27 cellular contexts compared by ENCODE assay signal in genomic region chr12:88763536-88764100, GRCh38.
DNase-seq lines count a peak whose midpoint lies in the region; ATAC-seq and TF ChIP-seq lines count a peak whose summit lies in the region.
"Had no signal": no experiment of that assay in that cellular context is flagged by ENCODE, and none has a peak within 500 bp of the region (broad histone marks: within the 10 kb centered on the region; RNA-seq: fewer than 3 reads in every experiment).

No MANE protein-coding gene starts in this region.

- BruUV-seq in mammary epithelial cell (replicated peaks; lab: Mats Ljungman, UMichigan) = no TSS peak

- H4K20me1 ChIP-seq in mammary epithelial cell (ENCODE audit: insufficient read depth, low read length) = no peaks in the 10 kb centered on the region

- in situ Hi-C loops in mammary epithelial cell (cut with MboI; ENCODE audit: low sequenced_read_pairs in 2 of 2) = no loop called here

- H3K4me1 ChIP-seq in mammary epithelial cell (ENCODE audit: insufficient read depth, low read length) (peaks cover 11% of the 10 kb centered on the region), breast epithelium (peaks cover 0 to 4% of the 10 kb centered on the region in 2 donors), vagina (no peaks in the 10 kb centered on the region)
- H3K4me1 ChIP-seq: left ventricle myocardium inferior had no signal

- DNase-seq in mammary epithelial cell (peak; percentile 54), breast epithelium (ENCODE audit: low spot score in 2 of 2) (no peak), RPMI7951 (ENCODE audit: low read depth) (peak; percentile 33), fibroblast of mammary gland (ENCODE audit: low read depth) (peak; percentile 8), left colon (no peak), vagina (ENCODE audit: extremely low spot score in 2 of 2) (no peak)
- DNase-seq in effector CD8-positive, alpha-beta T cell (lab: John Stamatoyannopoulos, UW) = no peak
- no peak for DNase-seq in activated CD4-positive, CD25-positive, alpha-beta regulatory T cell (lab: John Stamatoyannopoulos, UW)
- DNase-seq: 8988T; activated CD4-positive, alpha-beta T cell treated with anti-CD3 and anti-CD28 coated beads, Interleukin-2, amount 50 U/mL, for 1 hour; activated naive CD4-positive, alpha-beta T cell treated with Interleukin-2 at 50 U/mL for 16 hours; activated T-cell treated with anti-CD3 and anti-CD28 coated beads, Interleukin-2, amount 50 U/mL, for 48 hours; AML-193; brain microvascular endothelial cell; CD4-positive, alpha-beta T cell; effector CD4-positive, alpha-beta T cell; hypothalamus; immature natural killer cell; left ventricle myocardium inferior; naive thymus-derived CD4-positive, alpha-beta T cell; NCI-H1105 treated with DMSO at 0.1 percent for 48 hours; NCI-H2029 treated with DMSO at 0.1 percent for 48 hours; NCI-H345; sigmoid colon had no signal

- H3K79me2 ChIP-seq in mammary epithelial cell (ENCODE audit: insufficient read depth, low read length) = no peaks in the 10 kb centered on the region

- H3K9me3 ChIP-seq in mammary epithelial cell (replicated peaks; ENCODE audit: insufficient read depth, low read length) (no peaks in the 10 kb centered on the region), breast epithelium (no peaks in the 10 kb centered on the region), vagina (no peaks in the 10 kb centered on the region)
- H3K9me3 ChIP-seq: left ventricle myocardium inferior, sigmoid colon, thoracic aorta had no signal

- dilution Hi-C loops in mammary epithelial cell (cut with HindIII; ENCODE audit: low sequenced_read_pairs) = no loop called here

- H3K36me3 ChIP-seq in mammary epithelial cell (ENCODE audit: insufficient read depth, low read length) = no peaks in the 10 kb centered on the region
- no peaks in the 10 kb centered on the region for H3K36me3 ChIP-seq in breast epithelium
- H3K36me3 ChIP-seq in vagina = no peaks in the 10 kb centered on the region
- H3K36me3 ChIP-seq: brain microvascular endothelial cell, left ventricle myocardium inferior, sigmoid colon, thoracic aorta had no signal

- 0% methylated on average over 1 of the region's 1 CpG for WGBS in mammary epithelial cell (ENCODE audit: low coverage, missing lambda C conversion rate)

- intact Hi-C loops in mammary epithelial cell (cut with micrococcal nuclease) = no loop called here
- intact Hi-C loops in breast epithelium (cut with DNase I; ENCODE audit: low total_unique reads) = loop anchor here (2.0 kb wide), 1 partner anchor 35 kb away; no protein-coding TSS in a partner anchor
- intact Hi-C loops in left colon (cut with DNase I, micrococcal nuclease) = no loop called here
- intact Hi-C loops in vagina (cut with DNase I) = no loop called here

- no peak for ATAC-seq in left colon
- ATAC-seq: K562; naive thymus-derived CD4-positive, alpha-beta T cell; Right ventricle myocardium inferior had no signal

- H3K27me3 ChIP-seq in mammary epithelial cell (ENCODE audit: insufficient read depth, low read length) = no peaks in the 10 kb centered on the region
- no peaks in the 10 kb centered on the region for H3K27me3 ChIP-seq in breast epithelium
- H3K27me3 ChIP-seq in vagina = no peaks in the 10 kb centered on the region
- H3K27me3 ChIP-seq: brain microvascular endothelial cell, sigmoid colon had no signal

- H3K4me2 ChIP-seq in mammary epithelial cell (ENCODE audit: insufficient read depth, low read depth, low read length) = no peak overlapping the region

- H2AFZ ChIP-seq in mammary epithelial cell (ENCODE audit: low read depth, low read length) = peak overlapping the region; percentile 60

- H3K27ac ChIP-seq in mammary epithelial cell (ENCODE audit: insufficient read depth, low read depth, low read length) (no peak overlapping the region), breast epithelium (no peak overlapping the region), vagina (no peak overlapping the region)
- H3K27ac ChIP-seq: brain microvascular endothelial cell, left ventricle myocardium inferior, thoracic aorta had no signal

- no peak overlapping the region for H3K9ac ChIP-seq in mammary epithelial cell (ENCODE audit: insufficient read depth, low read length)

- no peak for TF ChIP-seq POLR2A in breast epithelium (IDR thresholded peaks at IDR 0.05)
- no peak for TF ChIP-seq POLR2A in vagina (IDR thresholded peaks at IDR 0.05)

- CTCF ChIA-PET in mammary epithelial cell (lab: Charles Lee; ENCODE audit: low non-redundant PET) = no interaction called here

- TF ChIP-seq CTCF in mammary epithelial cell (conservative IDR thresholded peaks at IDR 0.05 in 1 of 2, IDR thresholded peaks at IDR 0.05 in 1 of 2; ENCODE audit: extremely low read depth in 1 of 2, insufficient read depth in 1 of 2, low read depth in 1 of 2, low read length in 2 of 2) (no peak), breast epithelium (IDR thresholded peaks at IDR 0.05) (no peak), fibroblast of mammary gland (conservative IDR thresholded peaks at IDR 0.05; ENCODE audit: control insufficient read depth, insufficient read depth, low read depth, low read length) (no peak), vagina (IDR thresholded peaks at IDR 0.05) (no peak)

- H3K4me3 ChIP-seq in mammary epithelial cell (replicated peaks in 1 of 3; ENCODE audit: insufficient read depth in 1 of 3, low read depth in 2 of 3, low read length in 3 of 3) (no peak overlapping the region), breast epithelium (no peak overlapping the region), fibroblast of mammary gland (ENCODE audit: control insufficient read depth, low read depth, low read length) (no peak overlapping the region), vagina (no peak overlapping the region)
- H3K4me3 ChIP-seq: K562, left ventricle myocardium inferior, sigmoid colon, thoracic aorta had no signal

Comparison
In these comparisons a context has a peak if more than half of its experiments do, and no peak if none do; other contexts are left out.
1. DNase-seq: peak in mammary epithelial cell (single experiment), RPMI7951 (single experiment) and fibroblast of mammary gland (single experiment); none in breast epithelium (0 of 2), left colon (0 of 2), effector CD8-positive, alpha-beta T cell (single experiment), activated CD4-positive, CD25-positive, alpha-beta regulatory T cell (0 of 4) and vagina (0 of 2).